Comparison of ENCODE assay signal across 19 cellular contexts in the genomic region with DNA sequence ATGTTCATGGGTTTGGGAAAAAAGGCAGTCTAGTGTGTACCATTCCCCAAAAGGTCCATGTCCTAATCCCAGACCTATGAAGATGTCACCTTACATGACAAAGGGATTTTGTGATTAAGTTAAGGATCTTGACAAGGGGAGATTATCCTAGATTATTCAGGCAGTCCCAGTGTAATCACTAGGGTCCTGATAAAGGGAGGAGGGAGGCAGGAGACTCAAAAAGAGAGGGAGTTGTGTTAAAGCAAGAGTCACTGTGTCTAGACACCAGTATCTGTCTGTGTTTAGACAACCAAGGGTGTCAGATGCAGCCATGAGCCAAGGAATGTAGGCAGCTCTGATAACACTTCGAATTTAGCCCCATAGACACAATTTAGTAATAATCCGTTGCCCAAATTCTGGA.
"Had no signal": no experiment of that assay in that cellular context is flagged by ENCODE, and none has a peak within 500 bp of the region (broad histone marks: within the 10 kb centered on the region; RNA-seq: fewer than 3 reads in every experiment).

No MANE protein-coding gene starts in this region.

- H3K36me3 ChIP-seq: esophagus squamous epithelium, prostate gland, right atrium auricular region, suprapubic skin, thyroid gland, uterus had no signal

- ATAC-seq: effector memory CD8-positive, alpha-beta T cell; left colon; naive thymus-derived CD4-positive, alpha-beta T cell; stimulated activated effector memory CD8-positive, alpha-beta T cell treated with anti-CD3 and anti-CD28 coated beads, Interleukin-12 subunit alpha, Interleukin-12 subunit beta, amount 100 ng/mL, for 72 hours; stimulated activated naive CD8-positive, alpha-beta T cell treated with anti-CD3 and anti-CD28 coated beads, Interleukin-15, Interleukin-2, amounts not matched to agents 100 U/mL and 50 U/mL, for 24 hours had no signal

- H3K4me1 ChIP-seq: parathyroid adenoma, prostate gland, thyroid gland had no signal

- H3K27me3 ChIP-seq: hepatocyte, right atrium auricular region, suprapubic skin, thyroid gland, uterus had no signal

- H3K9me3 ChIP-seq: esophagus squamous epithelium, prostate gland, suprapubic skin, thyroid gland, uterus had no signal

- DNase-seq: effector memory CD8-positive, alpha-beta T cell; esophagus squamous epithelium; foreskin fibroblast; head of caudate nucleus; left colon; naive thymus-derived CD4-positive, alpha-beta T cell; nephron progenitor cell; stimulated activated CD4-positive, alpha-beta T cell treated with anti-CD3 and anti-CD28 coated beads, Interleukin-4, amount 100 ng/mL, for 1 hour; stimulated activated CD8-positive, alpha-beta memory T cell treated with anti-CD3 and anti-CD28 coated beads, Interleukin-4, amount 100 ng/mL, for 48 hours; stimulated activated naive CD8-positive, alpha-beta T cell treated with anti-CD3 and anti-CD28 coated beads, Interleukin-15, Interleukin-2, amounts not matched to agents 100 U/mL and 50 U/mL, for 24 hours; thyroid gland; uterus had no signal

- H3K9ac ChIP-seq: parathyroid adenoma had no signal

- H3K27ac ChIP-seq: epithelial cell of prostate, hepatocyte, parathyroid adenoma, prostate gland, suprapubic skin, thyroid gland had no signal

- H3K4me3 ChIP-seq: esophagus squamous epithelium, hepatocyte, prostate gland, right atrium auricular region, suprapubic skin, thyroid gland, uterus had no signal
